Comparison of ENCODE assay signal across 8 cellular contexts in genomic region chr12:48717252-48717695, GRCh38. TPM values are rescaled to one million over a fixed set of nuclear protein-coding genes. Genes with fewer than 3 reads are reported as not detected.
DNase-seq lines count a peak whose midpoint lies in the region; ATAC-seq and TF ChIP-seq lines count a peak whose summit lies in the region.

No MANE protein-coding gene starts in this region.

- TF ChIP-seq POLR2A in upper lobe of left lung (IDR thresholded peaks at IDR 0.05), result no peak

- no peak for TF ChIP-seq RAD21 in SK-N-SH (IDR thresholded peaks at IDR 0.05; ENCODE audit: low read length)

- H3K4me1 ChIP-seq in SK-N-SH (ENCODE audit: control insufficient read depth in 1 of 2, insufficient read depth in 2 of 2, low read depth in 1 of 2, low read length in 1 of 2), result peaks cover 5 to 6% of the 10 kb centered on the region in 2 experiments; a peak in 2 of 4 replicates
- H3K4me1 ChIP-seq in mammary epithelial cell (ENCODE audit: insufficient read depth, low read length), result peaks cover 21% of the 10 kb centered on the region
- peaks cover 22 to 36% (median 27%) of the 10 kb centered on the region in 4 donors for H3K4me1 ChIP-seq in upper lobe of left lung

- WGBS in SK-N-SH (ENCODE audit: low lambda C conversion rate), result 7% methylated on average over 20 of the region's 21 CpGs
- 3% methylated on average over 19 of the region's 21 CpGs for WGBS in mammary epithelial cell (ENCODE audit: low coverage, missing lambda C conversion rate)
- 15% methylated on average over 17 to 21 of the region's 21 CpGs for WGBS in upper lobe of left lung, 2 donors

- peaks cover 21% of the 10 kb centered on the region for H3F3A ChIP-seq in SK-N-SH (replicated peaks; ENCODE audit: insufficient read depth)

- in situ Hi-C loops in mammary epithelial cell (cut with MboI; ENCODE audit: low sequenced_read_pairs in 2 of 2), result no loop called here

- H3K79me2 ChIP-seq in SK-N-SH (ENCODE audit: insufficient read depth), result peaks cover 47% of the 10 kb centered on the region
- peaks cover 41% of the 10 kb centered on the region for H3K79me2 ChIP-seq in mammary epithelial cell (ENCODE audit: insufficient read depth, low read length)

- H4K20me1 ChIP-seq in SK-N-SH (ENCODE audit: insufficient read depth) (peaks cover 25% of the 10 kb centered on the region), mammary epithelial cell (ENCODE audit: insufficient read depth, low read length) (no peaks in the 10 kb centered on the region)

- CTCF ChIA-PET in SK-N-SH (lab: Yijun Ruan, JAX) (interaction anchor here (1.2 kb wide), 1 partner anchor 36 kb away, joined by 5 read pairs; no protein-coding TSS in a partner anchor), mammary epithelial cell (lab: Charles Lee; ENCODE audit: low non-redundant PET) (no interaction called here)

- H3K4me2 ChIP-seq in SK-N-SH (peak overlapping the region; percentile 77), mammary epithelial cell (ENCODE audit: insufficient read depth, low read depth, low read length) (peak overlapping the region; percentile 84)

- H3K27ac ChIP-seq in SK-N-SH (ENCODE audit: low read depth in 2 of 2, low read length in 1 of 2) (peak overlapping the region; percentile 78 to 93), KOPT-K1 (ENCODE audit: low read depth, low read length, poor library complexity, severe bottlenecking) (peak overlapping the region; percentile 87), mammary epithelial cell (ENCODE audit: insufficient read depth, low read depth, low read length) (peak overlapping the region; percentile 92), upper lobe of left lung (peak overlapping the region; percentile 92 to 97 (median 95))

- ATAC-seq in SK-N-SH treated with all-trans-retinoic acid at 6 μM for 48 hours (no peak; the same call in 2 of the 3 replicates), upper lobe of left lung (ENCODE audit: low FRiP score in 2 of 2) (no peak)

- DNase-seq in SK-N-SH (no peak), mammary epithelial cell (peak; percentile 18), lung microvascular endothelial cell (ENCODE audit: low read depth in 2 of 2) (peak; percentile 14 to 31), upper lobe of left lung (no peak)
- no peak for DNase-seq in stimulated activated CD4-positive, alpha-beta T cell treated with anti-CD3 and anti-CD28 coated beads, Interleukin-2, amount 100 ng/mL, for 24 hours
- no peak for DNase-seq in activated CD4-positive, CD25-positive, alpha-beta regulatory T cell treated with anti-CD3 and anti-CD28 coated beads, Interleukin-2, amount 50 U/mL, for 72 hours

- POLR2A ChIA-PET in SK-N-SH (lab: Yijun Ruan, JAX), result no interaction called here

- H3K27me3 ChIP-seq in SK-N-SH (ENCODE audit: insufficient read depth) (no peaks in the 10 kb centered on the region), mammary epithelial cell (ENCODE audit: insufficient read depth, low read length) (no peaks in the 10 kb centered on the region), upper lobe of left lung (no peaks in the 10 kb centered on the region)

- H3K9ac ChIP-seq in SK-N-SH (peak overlapping the region; percentile 91), mammary epithelial cell (ENCODE audit: insufficient read depth, low read length) (peak overlapping the region; percentile 86)

- H3K36me3 ChIP-seq in SK-N-SH (replicated peaks in 1 of 2; ENCODE audit: control insufficient read depth in 1 of 2, insufficient read depth in 2 of 2, low read length in 1 of 2) (peaks cover 11 to 26% of the 10 kb centered on the region in 2 experiments), KOPT-K1 (ENCODE audit: insufficient read depth, low read length) (peaks cover 30% of the 10 kb centered on the region), mammary epithelial cell (ENCODE audit: insufficient read depth, low read length) (peaks cover 7% of the 10 kb centered on the region), upper lobe of left lung (peaks cover 0 to 23% (median 9%) of the 10 kb centered on the region in 4 donors)

- H3K9me3 ChIP-seq in SK-N-SH, result no peaks in the 10 kb centered on the region
- peaks cover 19% of the 10 kb centered on the region for H3K9me3 ChIP-seq in KOPT-K1 (ENCODE audit: insufficient read depth, low read length, poor library complexity, severe bottlenecking)
- peaks cover 11% of the 10 kb centered on the region for H3K9me3 ChIP-seq in mammary epithelial cell (replicated peaks; ENCODE audit: insufficient read depth, low read length)
- peaks cover 0 to 15% (median 8%) of the 10 kb centered on the region in 4 donors for H3K9me3 ChIP-seq in upper lobe of left lung

- dilution Hi-C loops in mammary epithelial cell (cut with HindIII; ENCODE audit: low sequenced_read_pairs), result no loop called here

- no peaks in the 10 kb centered on the region for H3K9me2 ChIP-seq in SK-N-SH

- peak overlapping the region; percentile 97 for H2AFZ ChIP-seq in SK-N-SH (ENCODE audit: low read depth)
- H2AFZ ChIP-seq in mammary epithelial cell (ENCODE audit: low read depth, low read length), result peak overlapping the region; percentile 89

- peak overlapping the region; percentile 76 to 80 for H3K4me3 ChIP-seq in SK-N-SH (ENCODE audit: low read depth in 2 of 2, low read length in 1 of 2)
- H3K4me3 ChIP-seq in mammary epithelial cell (replicated peaks in 1 of 3; ENCODE audit: insufficient read depth in 1 of 3, low read depth in 2 of 3, low read length in 3 of 3), result peak overlapping the region; percentile 75 to 99 (median 84)
- peak overlapping the region; percentile 21 to 77 (median 65) for H3K4me3 ChIP-seq in upper lobe of left lung

- no peak for TF ChIP-seq EP300 in SK-N-SH (IDR thresholded peaks at IDR 0.05; ENCODE audit: borderline replicate concordance in 1 of 2, low read depth in 1 of 2, low read length in 1 of 2)
- no peak for TF ChIP-seq EP300 in upper lobe of left lung (IDR thresholded peaks at IDR 0.05)

- TSS peak; percentile 94 for BruUV-seq in mammary epithelial cell (replicated peaks; lab: Mats Ljungman, UMichigan)

- TF ChIP-seq CTCF in SK-N-SH (IDR thresholded peaks at IDR 0.05) (no peak), mammary epithelial cell (conservative IDR thresholded peaks at IDR 0.05 in 1 of 2, IDR thresholded peaks at IDR 0.05 in 1 of 2; ENCODE audit: extremely low read depth in 1 of 2, insufficient read depth in 1 of 2, low read depth in 1 of 2, low read length in 2 of 2) (no peak), upper lobe of left lung (IDR thresholded peaks at IDR 0.05) (no peak)

- intact Hi-C loops in mammary epithelial cell (cut with micrococcal nuclease), result loop anchor here (5.0 kb wide), 1 partner anchor 35 kb away; no protein-coding TSS in a partner anchor

TF ChIP-seq in SK-N-SH, 30 proteins besides CTCF, POLR2A, EP300 and RAD21:
- TF ChIP-seq RXRA (IDR thresholded peaks at IDR 0.05; ENCODE audit: borderline replicate concordance, low read depth) (no peak), FOXM1 (IDR thresholded peaks at IDR 0.05; ENCODE audit: low read depth) (no peak), PBX3 (IDR thresholded peaks at IDR 0.05) (no peak), RCOR1 (IDR thresholded peaks at IDR 0.05; ENCODE audit: low read length) (no peak), ELF1 (IDR thresholded peaks at IDR 0.05) (no peak), NFIC (IDR thresholded peaks at IDR 0.05; ENCODE audit: borderline replicate concordance) (no peak), FOXJ3 (CRISPR knock-in tag; IDR thresholded peaks at IDR 0.05) (no peak)
TF ChIP-seq in SK-N-SH: peak in this region for 0.

TF ChIP-seq in SK-N-SH treated with all-trans-retinoic acid at 6 μM for 48 hours, 23 proteins besides CTCF, POLR2A, EP300 and RAD21 (continues in another document):
- no peak for TF ChIP-seq BACH2 (CRISPR knock-in tag; IDR thresholded peaks at IDR 0.05; ENCODE audit: borderline replicate concordance)
- TF ChIP-seq TSHZ2 (CRISPR knock-in tag; IDR thresholded peaks at IDR 0.05), result no peak
- TF ChIP-seq ZFP30 (CRISPR knock-in tag; IDR thresholded peaks at IDR 0.05), result no peak
- TF ChIP-seq RARB (CRISPR knock-in tag; IDR thresholded peaks at IDR 0.05), result no peak
- TF ChIP-seq ZC3H10 (CRISPR knock-in tag; IDR thresholded peaks at IDR 0.05), result no peak
- no peak for TF ChIP-seq TOX (CRISPR knock-in tag; IDR thresholded peaks at IDR 0.05; ENCODE audit: borderline replicate concordance)
- no peak for TF ChIP-seq ZNF565 (CRISPR knock-in tag; conservative IDR thresholded peaks at IDR 0.05; ENCODE audit: low read depth)

RNA-seq across cellular contexts. Expression of gene CCNT1, which starts 0.8 kb away (rescaled TPM):
- 7.2 and 10.9 TPM in 2 replicates for polyA plus RNA-seq in SK-N-SH (2012; rRNA removed)
- 7.0 and 7.7 TPM in 2 replicates for polyA plus RNA-seq in SK-N-SH (2012; cell fraction: cytosol; rRNA removed)
- 8.9 and 23.2 TPM in 2 replicates for polyA plus RNA-seq in SK-N-SH (2012; cell fraction: nucleus; rRNA removed)
- total RNA-seq in mammary epithelial cell, result 10 to 100 TPM; 31.5 to 49.1 TPM
- 24.2 TPM for polyA plus RNA-seq in mammary epithelial cell
- polyA minus RNA-seq in mammary epithelial cell, result 50.2 TPM
- total RNA-seq in lung microvascular endothelial cell, result 13.1 and 21.4 TPM in 2 replicates
- total RNA-seq in upper lobe of left lung, result 10 to 100 TPM; 11.9 to 39.8 (median 26.6) TPM

RNA-seq across cellular contexts. Expression of gene KANSL2, which starts 35.2 kb away (rescaled TPM):
- polyA plus RNA-seq in SK-N-SH (2012; rRNA removed) (32.8 and 35.3 TPM in 2 replicates), mammary epithelial cell (39.5 TPM)
- polyA plus RNA-seq in SK-N-SH (2012; cell fraction: cytosol; rRNA removed), result 26.7 and 28.4 TPM in 2 replicates
- polyA plus RNA-seq in SK-N-SH (2012; cell fraction: nucleus; rRNA removed), result 63.3 and 91.0 TPM in 2 replicates
- total RNA-seq in mammary epithelial cell (10 to 100 TPM; 36.0 to 38.3 TPM), lung microvascular endothelial cell (27.9 and 47.6 TPM in 2 replicates), upper lobe of left lung (10 to 100 TPM; 13.2 to 60.5 (median 26.3) TPM)
- polyA minus RNA-seq in mammary epithelial cell, result 53.8 TPM

Comparison
In these comparisons a context has a peak if more than half of its experiments do, and no peak if none do; other contexts are left out.
1. DNase-seq: peak in mammary epithelial cell (single experiment) and lung microvascular endothelial cell (2 of 2); none in SK-N-SH (single experiment), upper lobe of left lung (0 of 2), stimulated activated CD4-positive, alpha-beta T cell treated with anti-CD3 and anti-CD28 coated beads, Interleukin-2, amount 100 ng/mL, for 24 hours (0 of 2) and activated CD4-positive, CD25-positive, alpha-beta regulatory T cell treated with anti-CD3 and anti-CD28 coated beads, Interleukin-2, amount 50 U/mL, for 72 hours (single experiment).
2. Peak in every context shown above with its lines, with median percentiles within 50 percentile points of each other: H3K27ac ChIP-seq and H3K4me3 ChIP-seq.